In genomic region chr17:17698869-17699351, GRCh38 we compare ENCODE assay signal across 12 cellular contexts. TPM values are rescaled to one million over a fixed set of nuclear protein-coding genes. Genes with fewer than 3 reads are reported as not detected.
DNase-seq lines count a peak whose midpoint lies in the region; FAIRE-seq and TF ChIP-seq lines count a peak whose summit lies in the region.
"Had no signal": no experiment of that assay in that cellular context is flagged by ENCODE, and none has a peak within 500 bp of the region (broad histone marks: within the 10 kb centered on the region; RNA-seq: fewer than 3 reads in every experiment).

No MANE protein-coding gene starts in this region.

- TF ChIP-seq POLR2A in erythroblast (IDR thresholded peaks at IDR 0.05; ENCODE audit: low read length): no peak

- H3K4me3 Mint-ChIP-seq in nephron progenitor cell: peak overlapping the region; percentile 74
- H3K4me3 Mint-ChIP-seq: activated naive CD4-positive, alpha-beta T cell treated with anti-CD3 and anti-CD28 coated beads, Interleukin-2, amount 50 U/mL, for 24 hours; CD4-positive, alpha-beta memory T cell had no signal

- peak overlapping the region; percentile 53 for H3K27ac Mint-ChIP-seq in nephron progenitor cell
- H3K27ac Mint-ChIP-seq: activated naive CD4-positive, alpha-beta T cell treated with anti-CD3 and anti-CD28 coated beads, Interleukin-2, amount 50 U/mL, for 24 hours; CD4-positive, alpha-beta memory T cell had no signal

- peaks cover 89% of the 10 kb centered on the region for H3K4me1 Mint-ChIP-seq in nephron progenitor cell

- H3K27me3 Mint-ChIP-seq in nephron progenitor cell (ENCODE audit: low read depth, poor library complexity): peaks cover 26% of the 10 kb centered on the region
- H3K27me3 Mint-ChIP-seq: activated naive CD4-positive, alpha-beta T cell treated with anti-CD3 and anti-CD28 coated beads, Interleukin-2, amount 50 U/mL, for 24 hours; CD4-positive, alpha-beta memory T cell had no signal

- H3K27ac ChIP-seq in 22Rv1: 0 out of 2 replicates have a peak overlapping the region, but pooled peaks have one; percentile 4

- H3K36me3 Mint-ChIP-seq in nephron progenitor cell (ENCODE audit: low read depth): no peaks in the 10 kb centered on the region
- H3K36me3 Mint-ChIP-seq: activated naive CD4-positive, alpha-beta T cell treated with anti-CD3 and anti-CD28 coated beads, Interleukin-2, amount 50 U/mL, for 24 hours; CD4-positive, alpha-beta memory T cell had no signal

- H3K36me3 ChIP-seq in bronchial epithelial cell (ENCODE audit: control insufficient read depth, insufficient read depth, low read length): peaks cover 1% of the 10 kb centered on the region

- DNase-seq in HT1080 (ENCODE audit: low read depth) (peak; percentile 20), bronchial epithelial cell (ENCODE audit: low read depth) (no peak), nephron progenitor cell (peak; percentile 53), KG1 (lab: John Stamatoyannopoulos, UW) (no peak), Kasumi-1 (lab: John Stamatoyannopoulos, UW) (no peak), NCI-H1105 (lab: John Stamatoyannopoulos, UW) (no peak), erythroblast (lab: John Stamatoyannopoulos, UW) (no peak)
- DNase-seq: CD4-positive, alpha-beta memory T cell; NCI-H1930; stimulated activated naive CD4-positive, alpha-beta T cell had no signal

- FAIRE-seq in bronchial epithelial cell (lab: Jason Lieb, UNC): peak; percentile 43

- TF ChIP-seq CTCF in 22Rv1 (IDR thresholded peaks at IDR 0.05): no peak
- TF ChIP-seq CTCF in bronchial epithelial cell (IDR thresholded peaks at IDR 0.05; ENCODE audit: insufficient read depth, low read length, severe bottlenecking): no peak
- no peak for TF ChIP-seq CTCF in nephron progenitor cell (IDR thresholded peaks at IDR 0.05)

- H3K27me3 ChIP-seq in bronchial epithelial cell (ENCODE audit: control insufficient read depth, insufficient read depth, low read length): no peaks in the 10 kb centered on the region

- H3K4me3 ChIP-seq in bronchial epithelial cell (ENCODE audit: low read depth, low read length): no peak overlapping the region

- no peaks in the 10 kb centered on the region for H3K9me3 Mint-ChIP-seq in nephron progenitor cell
- H3K9me3 Mint-ChIP-seq: activated naive CD4-positive, alpha-beta T cell treated with anti-CD3 and anti-CD28 coated beads, Interleukin-2, amount 50 U/mL, for 24 hours had no signal

RNA-seq across cellular contexts. Expression of gene RAI1, which starts 17.7 kb away (rescaled TPM):
- 5.9 and 9.5 TPM in 2 replicates for total RNA-seq in HT1080 (2014; rRNA removed; shearing (Covaris generic))
- 20.7 and 21.4 TPM in 2 replicates for polyA plus RNA-seq in HT1080 (2015; cell fraction: cytosol; rRNA removed)
- 35.3 and 42.1 TPM in 2 replicates for polyA plus RNA-seq in HT1080 (2015; cell fraction: nucleus; rRNA removed)
- 7.4 and 8.8 TPM in 2 replicates for total RNA-seq in bronchial epithelial cell

Comparison
In these comparisons a context has a peak if more than half of its experiments do, and no peak if none do; other contexts are left out.
1. DNase-seq: peak in HT1080 (single experiment) and nephron progenitor cell (single experiment); none in bronchial epithelial cell (single experiment), KG1 (single experiment), Kasumi-1 (0 of 2), NCI-H1105 (single experiment) and erythroblast (0 of 2).